27 cellular contexts compared by ENCODE assay signal in genomic region chr14:106166650-106167204, GRCh38.
"Had no signal": no experiment of that assay in that cellular context is flagged by ENCODE, and none has a peak within 500 bp of the region (broad histone marks: within the 10 kb centered on the region; RNA-seq: fewer than 3 reads in every experiment).

No MANE protein-coding gene starts in this region.

- H3K27ac ChIP-seq: KMS-11, SJSA1 had no signal

- H3K4me1 Mint-ChIP-seq: brain had no signal

- H3K9me3 Mint-ChIP-seq: activated T-cell treated with anti-CD3 and anti-CD28 coated beads, Interleukin-2, amount 50 U/mL, for 24 hours; activated T-helper 1 cell treated with anti-CD3 and anti-CD28 coated beads, Interleukin-12 subunit alpha, Interleukin-12 subunit beta, Interleukin-2, Interleukin-4 antibody, amounts not matched to agents 30 ng/mL and 10 ng/mL and 1 ng/mL, durations not matched to agents 14 hours and 24 hours and 36 hours; T-helper 1 cell treated with Interleukin-12 subunit alpha and Interleukin-12 subunit beta and Interleukin-4 antibody, amounts not matched to agents 30 μg/mL and 1 μg/mL, for 36 hours had no signal

- H3K36me3 Mint-ChIP-seq: activated CD8-positive, alpha-beta memory T cell treated with anti-CD3 and anti-CD28 coated beads, Interleukin-2, amount 10 ng/mL, durations not matched to agents 7 days and 5 days; activated naive CD8-positive, alpha-beta T cell; brain had no signal

- H3K27ac Mint-ChIP-seq: activated CD8-positive, alpha-beta memory T cell treated with anti-CD3 and anti-CD28 coated beads, Interleukin-2, amount 10 ng/mL, durations not matched to agents 7 days and 5 days; activated naive CD8-positive, alpha-beta T cell; activated T-cell treated with anti-CD3 and anti-CD28 coated beads, Interleukin-2, amount 50 U/mL, for 24 hours; activated T-helper 1 cell treated with anti-CD3 and anti-CD28 coated beads, Interleukin-12 subunit alpha, Interleukin-12 subunit beta, Interleukin-2, Interleukin-4 antibody, amounts not matched to agents 30 ng/mL and 10 ng/mL and 1 ng/mL, durations not matched to agents 14 hours and 24 hours and 36 hours; brain; T-helper 1 cell treated with Interleukin-12 subunit alpha and Interleukin-12 subunit beta and Interleukin-4 antibody, amounts not matched to agents 30 μg/mL and 1 μg/mL, for 36 hours had no signal

- H3K4me3 Mint-ChIP-seq: activated CD8-positive, alpha-beta memory T cell treated with anti-CD3 and anti-CD28 coated beads, Interleukin-2, amount 10 ng/mL, durations not matched to agents 7 days and 5 days; activated naive CD8-positive, alpha-beta T cell; activated T-cell treated with anti-CD3 and anti-CD28 coated beads, Interleukin-2, amount 50 U/mL, for 24 hours; activated T-helper 1 cell treated with anti-CD3 and anti-CD28 coated beads, Interleukin-12 subunit alpha, Interleukin-12 subunit beta, Interleukin-2, Interleukin-4 antibody, amounts not matched to agents 30 ng/mL and 10 ng/mL and 1 ng/mL, durations not matched to agents 14 hours and 24 hours and 36 hours; brain; T-helper 1 cell treated with Interleukin-12 subunit alpha and Interleukin-12 subunit beta and Interleukin-4 antibody, amounts not matched to agents 30 μg/mL and 1 μg/mL, for 36 hours had no signal

- H3K36me3 ChIP-seq: SJSA1 had no signal

- H3K27me3 ChIP-seq: SJSA1 had no signal

- DNase-seq: activated CD4-positive, alpha-beta T cell treated with anti-CD3 and anti-CD28 coated beads for 48 hours; activated CD4-positive, alpha-beta T cell treated with anti-CD3 and anti-CD28 coated beads, Interleukin-2, amount 50 U/mL, for 48 hours; activated CD8-positive, alpha-beta memory T cell treated with anti-CD3 and anti-CD28 coated beads, Interleukin-2, amount 10 ng/mL, durations not matched to agents 7 days and 5 days; activated effector memory CD4-positive, alpha-beta T cell treated with Interleukin-2 at 50 U/mL for 16 hours; activated naive CD4-positive, alpha-beta T cell; activated T-cell treated with anti-CD3 and anti-CD28 coated beads, Interleukin-2, amount 50 U/mL, for 24 hours; amygdala; NCI-H1092; NCI-H1417; NCI-H1694; NCI-H2029; NCI-H2107; NCI-H2171 treated with DMSO at 0.1 percent for 48 hours; NCI-H226; NCI-H526 treated with DMSO at 0.1 percent for 48 hours; NCI-H82; RPMI8226; SW 1271 had no signal

- H3K4me3 ChIP-seq: SJSA1 had no signal

- H3K9me3 ChIP-seq: SJSA1 had no signal

- ATAC-seq: activated CD4-positive, CD25-positive, alpha-beta regulatory T cell treated with anti-CD3 and anti-CD28 coated beads, Interleukin-2, amount 50 U/mL, for 24 hours; activated CD8-positive, alpha-beta memory T cell treated with anti-CD3 and anti-CD28 coated beads, Interleukin-2, amount 10 ng/mL, durations not matched to agents 7 days and 5 days; Right ventricle myocardium inferior; SK-N-SH treated with all-trans-retinoic acid at 6 μM for 48 hours had no signal

- H3K4me1 ChIP-seq: SJSA1 had no signal
